In genomic region chr2:161745866-161746614, GRCh38 we compare ENCODE assay signal across 23 cellular contexts.
A peak's percentile ranks its signal among the peaks of the same experiment; 100 is the strongest.
DNase-seq lines count a peak whose midpoint lies in the region; ATAC-seq and TF ChIP-seq lines count a peak whose summit lies in the region.
"Had no signal": no experiment of that assay in that cellular context is flagged by ENCODE, and none has a peak within 500 bp of the region (broad histone marks: within the 10 kb centered on the region; RNA-seq: fewer than 3 reads in every experiment).

No MANE protein-coding gene starts in this region.

- DNase-seq in HT1080 (ENCODE audit: low read depth) (peak; percentile 66), NCI-H460 (ENCODE audit: extremely low read depth, low read depth) (peak; percentile 19), mucosa of descending colon (no peak), NCI-H774 (lab: John Stamatoyannopoulos, UW) (no peak), left ventricle myocardium inferior (no peak)
- DNase-seq: activated CD8-positive, alpha-beta T cell treated with anti-CD3 and anti-CD28 coated beads, Interleukin-2, amount 10 ng/mL, durations not matched to agents 7 days and 5 days; effector CD4-positive, alpha-beta T cell; glutamatergic neuron; MM.1S; naive B cell; NCI-H1105 treated with DMSO at 0.1 percent for 48 hours; NCI-H526; right cardiac atrium; SIG-M5; stimulated activated naive CD8-positive, alpha-beta T cell treated with anti-CD3 and anti-CD28 coated beads, Interleukin-15, Interleukin-2, amounts not matched to agents 100 U/mL and 50 U/mL, for 24 hours had no signal

- H3K36me3 ChIP-seq in mucosa of descending colon (ENCODE audit: low read depth), result no peaks in the 10 kb centered on the region
- no peaks in the 10 kb centered on the region for H3K36me3 ChIP-seq in left ventricle myocardium inferior
- H3K36me3 ChIP-seq: BLaER1 treated with 17β-estradiol and CSF1 and Interleukin-3, amounts not matched to agents 10 nM and 100 nM had no signal

- H3K4me3 ChIP-seq in mucosa of descending colon (no peak overlapping the region), left ventricle myocardium inferior (no peak overlapping the region)
- H3K4me3 ChIP-seq: BLaER1 treated with 17β-estradiol and CSF1 and Interleukin-3, amounts not matched to agents 10 nM and 100 nM; GM12878; smooth muscle cell had no signal

- H3K27me3 ChIP-seq in left ventricle myocardium inferior (ENCODE audit: low read depth), result no peaks in the 10 kb centered on the region
- H3K27me3 ChIP-seq: BLaER1 treated with 17β-estradiol and CSF1 and Interleukin-3, amounts not matched to agents 10 nM and 100 nM had no signal

- no peaks in the 10 kb centered on the region for H3K4me1 ChIP-seq in mucosa of descending colon (ENCODE audit: low read depth)
- H3K4me1 ChIP-seq in left ventricle myocardium inferior, result no peaks in the 10 kb centered on the region
- H3K4me1 ChIP-seq: BLaER1 treated with 17β-estradiol and CSF1 and Interleukin-3, amounts not matched to agents 10 nM and 100 nM had no signal

- intact Hi-C loops in mucosa of descending colon (cut with DNase I, micrococcal nuclease) (no loop called here), left ventricle myocardium inferior (cut with micrococcal nuclease) (no loop called here)

- H3K9me3 ChIP-seq in mucosa of descending colon (no peaks in the 10 kb centered on the region), left ventricle myocardium inferior (replicated peaks) (peaks cover 32% of the 10 kb centered on the region)

- ATAC-seq in mucosa of descending colon (peak; percentile 31), GM21576 (IDR thresholded peaks at IDR 0.05; ENCODE audit: unreplicated experiment) (no peak), GM18861 (IDR thresholded peaks at IDR 0.05; ENCODE audit: unreplicated experiment) (no peak)
- ATAC-seq: activated CD8-positive, alpha-beta T cell treated with anti-CD3 and anti-CD28 coated beads, Interleukin-2, amount 10 ng/mL, durations not matched to agents 7 days and 5 days; GM12878; Panc1; right cardiac atrium; stimulated activated naive CD8-positive, alpha-beta T cell treated with anti-CD3 and anti-CD28 coated beads, Interleukin-15, Interleukin-2, amounts not matched to agents 100 U/mL and 50 U/mL, for 24 hours had no signal

- TF ChIP-seq CTCF in mucosa of descending colon (IDR thresholded peaks at IDR 0.05) (no peak), left ventricle myocardium inferior (IDR thresholded peaks at IDR 0.05; ENCODE audit: borderline replicate concordance) (no peak)

- H3K27ac ChIP-seq in cingulate gyrus (ENCODE audit: low read depth, low read length) (peak overlapping the region; percentile 51), left ventricle myocardium inferior (replicated peaks) (no peak overlapping the region)
- H3K27ac ChIP-seq: BLaER1 treated with 17β-estradiol and CSF1 and Interleukin-3, amounts not matched to agents 10 nM and 100 nM; KMS-11 had no signal

Comparison
In these comparisons a context has a peak if more than half of its experiments do, and no peak if none do; other contexts are left out.
1. DNase-seq: peak in HT1080 (single experiment) and NCI-H460 (single experiment); none in mucosa of descending colon (0 of 3), NCI-H774 (single experiment) and left ventricle myocardium inferior (single experiment).